17 cellular contexts compared by ENCODE assay signal in the genomic region with DNA sequence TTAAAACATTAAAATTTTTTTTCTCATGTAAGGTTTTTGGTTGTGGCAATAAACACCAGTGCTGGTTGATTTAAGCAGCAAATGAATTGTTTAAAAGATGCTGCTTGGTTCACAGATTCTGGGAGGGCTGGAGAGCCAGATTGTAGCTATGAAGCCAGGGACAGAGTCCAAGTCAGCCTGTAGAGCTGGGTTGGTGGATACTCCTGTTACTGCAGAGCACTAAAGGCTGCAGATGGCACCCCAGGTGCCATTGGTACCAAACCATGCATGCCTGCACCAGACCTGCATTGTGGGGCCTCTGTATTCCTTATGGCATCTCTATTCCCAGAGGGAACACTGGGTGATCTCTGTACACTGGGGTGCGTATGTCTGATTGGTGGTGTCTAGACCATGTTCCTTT.
"Had no signal": no experiment of that assay in that cellular context is flagged by ENCODE, and none has a peak within 500 bp of the region (broad histone marks: within the 10 kb centered on the region; RNA-seq: fewer than 3 reads in every experiment).

No MANE protein-coding gene starts in this region.

- H3K36me3 Mint-ChIP-seq: activated CD4-positive, alpha-beta memory T cell treated with anti-CD3 and anti-CD28 coated beads for 36 hours; activated naive CD4-positive, alpha-beta T cell treated with anti-CD3 and anti-CD28 coated beads, Interleukin-2, amount 10 ng/mL, durations not matched to agents 7 days and 5 days had no signal

- ATAC-seq: effector memory CD8-positive, alpha-beta T cell; gastroesophageal sphincter; mucosa of descending colon; right lobe of liver; upper lobe of right lung had no signal

- H3K4me1 Mint-ChIP-seq: activated naive CD4-positive, alpha-beta T cell treated with anti-CD3 and anti-CD28 coated beads, Interleukin-2, amount 10 ng/mL, durations not matched to agents 7 days and 5 days had no signal

- DNase-seq: activated CD4-positive, alpha-beta memory T cell treated with anti-CD3 and anti-CD28 coated beads for 36 hours; activated CD4-positive, alpha-beta T cell treated with anti-CD3 and anti-CD28 coated beads for 4 hours; activated CD8-positive, alpha-beta memory T cell treated with anti-CD3 and anti-CD28 coated beads, Interleukin-2, amount 50 U/mL, for 4 hours; activated effector memory CD4-positive, alpha-beta T cell treated with anti-CD3 and anti-CD28 coated beads, Interleukin-2, amount 50 U/mL, for 16 hours; activated naive CD4-positive, alpha-beta T cell treated with anti-CD3 and anti-CD28 coated beads, Interleukin-2, amount 10 ng/mL, durations not matched to agents 7 days and 5 days; activated T-cell treated with anti-CD3 and anti-CD28 coated beads, Interleukin-2, amount 50 U/mL, for 1 hour; effector memory CD8-positive, alpha-beta T cell; left cardiac atrium; left ventricle myocardium superior; mucosa of descending colon; right lobe of liver; stimulated activated CD4-positive, alpha-beta T cell treated with anti-CD3 and anti-CD28 coated beads, Interleukin-12 subunit alpha, Interleukin-12 subunit beta, amount 100 ng/mL, for 4 hours; stimulated activated CD4-positive, alpha-beta T cell treated with anti-CD3 and anti-CD28 coated beads, Interleukin-4, amount 100 ng/mL, for 1 hour; upper lobe of right lung had no signal

- H3K4me3 Mint-ChIP-seq: activated CD4-positive, alpha-beta memory T cell treated with anti-CD3 and anti-CD28 coated beads for 36 hours; activated naive CD4-positive, alpha-beta T cell treated with anti-CD3 and anti-CD28 coated beads, Interleukin-2, amount 10 ng/mL, durations not matched to agents 7 days and 5 days; activated T-helper 1 cell treated with anti-CD3 and anti-CD28 coated beads, Interleukin-12 subunit alpha, Interleukin-12 subunit beta, Interleukin-2, Interleukin-4 antibody, amounts not matched to agents 30 ng/mL and 10 ng/mL and 1 ng/mL, durations not matched to agents 14 hours and 24 hours and 36 hours; effector memory CD8-positive, alpha-beta T cell; stimulated activated naive CD8-positive, alpha-beta T cell treated with anti-CD3 and anti-CD28 coated beads, Interleukin-15, Interleukin-2, amounts not matched to agents 100 ng/mL and 50 ng/mL, for 24 hours had no signal

- H3K27ac Mint-ChIP-seq: activated CD4-positive, alpha-beta memory T cell treated with anti-CD3 and anti-CD28 coated beads for 36 hours; activated naive CD4-positive, alpha-beta T cell treated with anti-CD3 and anti-CD28 coated beads, Interleukin-2, amount 10 ng/mL, durations not matched to agents 7 days and 5 days; activated T-helper 1 cell treated with anti-CD3 and anti-CD28 coated beads, Interleukin-12 subunit alpha, Interleukin-12 subunit beta, Interleukin-2, Interleukin-4 antibody, amounts not matched to agents 30 ng/mL and 10 ng/mL and 1 ng/mL, durations not matched to agents 14 hours and 24 hours and 36 hours; effector memory CD8-positive, alpha-beta T cell; stimulated activated naive CD8-positive, alpha-beta T cell treated with anti-CD3 and anti-CD28 coated beads, Interleukin-15, Interleukin-2, amounts not matched to agents 100 ng/mL and 50 ng/mL, for 24 hours had no signal
